In genomic region chr3:42214064-42214463, GRCh38 we compare ENCODE assay signal across 9 cellular contexts. TPM values are rescaled to one million over a fixed set of nuclear protein-coding genes. Genes with fewer than 3 reads are reported as not detected.
DNase-seq lines count a peak whose midpoint lies in the region; ATAC-seq lines count a peak whose summit lies in the region.
"Had no signal": no experiment of that assay in that cellular context is flagged by ENCODE, and none has a peak within 500 bp of the region (broad histone marks: within the 10 kb centered on the region; RNA-seq: fewer than 3 reads in every experiment).

No MANE protein-coding gene starts in this region.

- DNase-seq in CD8-positive, alpha-beta memory T cell, result peak in 1 of 5 donors; percentile 19
- DNase-seq in NCI-H187 (lab: John Stamatoyannopoulos, UW) (peak; percentile 72 to 89), iPS-NIHi11 (ENCODE audit: low spot score) (peak; percentile 21), ureter (ENCODE audit: low spot score) (no peak), NCI-H748 treated with DMSO at 0.1 percent for 48 hours (lab: John Stamatoyannopoulos, UW) (no peak), NCI-H524 (lab: John Stamatoyannopoulos, UW) (no peak)

- H3K27me3 Mint-ChIP-seq in CD8-positive, alpha-beta memory T cell, result no peaks in the 10 kb centered on the region

- no peaks in the 10 kb centered on the region for H3K9me3 Mint-ChIP-seq in CD8-positive, alpha-beta memory T cell

- no peaks in the 10 kb centered on the region for H3K36me3 ChIP-seq in CD8-positive, alpha-beta memory T cell (ENCODE audit: insufficient read depth, low read length)

- peaks cover 2 to 34% (median 17%) of the 10 kb centered on the region in 3 donors for H3K36me3 Mint-ChIP-seq in CD8-positive, alpha-beta memory T cell

- H3K4me3 Mint-ChIP-seq in CD8-positive, alpha-beta memory T cell, result peak overlapping the region in 3 of 7 donors; percentile 16 to 41 (median 33)

- H3K27me3 ChIP-seq in CD8-positive, alpha-beta memory T cell (ENCODE audit: insufficient read depth, low read length, poor library complexity, severe bottlenecking), result no peaks in the 10 kb centered on the region

- ATAC-seq in GM19395 (IDR thresholded peaks at IDR 0.05; ENCODE audit: unreplicated experiment) (peak; percentile 28), GM18870 (IDR thresholded peaks at IDR 0.05; ENCODE audit: unreplicated experiment) (no peak)
- ATAC-seq: left lobe of liver had no signal

- H3K4me1 Mint-ChIP-seq in CD8-positive, alpha-beta memory T cell, result peaks cover 54 to 64% (median 60%) of the 10 kb centered on the region in 3 donors

- no peak overlapping the region for H3K4me3 ChIP-seq in CD8-positive, alpha-beta memory T cell (ENCODE audit: low read length)

- H3K27ac Mint-ChIP-seq in CD8-positive, alpha-beta memory T cell, result peak overlapping the region; percentile 48 to 90 (median 78)

- CTCF ChIA-PET in CD8-positive, alpha-beta memory T cell (lab: Charles Lee), result interaction anchor here (1.1 to 4.4 kb wide), 2 partner anchors 15 to 22 kb away, joined by 3 to 18 read pairs; no protein-coding TSS in a partner anchor

- H3K9me3 ChIP-seq in CD8-positive, alpha-beta memory T cell (ENCODE audit: low read length), result no peaks in the 10 kb centered on the region

- no peak overlapping the region for H3K27ac ChIP-seq in CD8-positive, alpha-beta memory T cell (ENCODE audit: low read depth, low read length)

- H3K4me1 ChIP-seq in CD8-positive, alpha-beta memory T cell (ENCODE audit: insufficient read depth, low read length), result peaks cover 52% of the 10 kb centered on the region

- POLR2A ChIA-PET in CD8-positive, alpha-beta memory T cell (lab: Charles Lee), result no interaction called here

RNA-seq across cellular contexts. Expression of gene CCK, which starts 51.9 kb away (rescaled TPM):
- total RNA-seq in CD8-positive, alpha-beta memory T cell, result not detected
- not detected for polyA plus RNA-seq in CD8-positive, alpha-beta memory T cell
- total RNA-seq in ureter, result not detected
- total RNA-seq: left lobe of liver had no signal

Comparison
In these comparisons a context has a peak if more than half of its experiments do, and no peak if none do; other contexts are left out.
1. DNase-seq: peak in NCI-H187 (2 of 2) and iPS-NIHi11 (single experiment); none in ureter (single experiment), NCI-H748 treated with DMSO at 0.1 percent for 48 hours (single experiment) and NCI-H524 (0 of 2).